In genomic region chr14:67426983-67427601, GRCh38 we compare ENCODE assay signal across 8 cellular contexts. TPM values are rescaled to one million over a fixed set of nuclear protein-coding genes. Genes with fewer than 3 reads are reported as not detected.
DNase-seq lines count a peak whose midpoint lies in the region; ATAC-seq and TF ChIP-seq lines count a peak whose summit lies in the region.

No MANE protein-coding gene starts in this region.

- H3K27ac Mint-ChIP-seq in activated naive CD8-positive, alpha-beta T cell treated with anti-CD3 and anti-CD28 coated beads, Interleukin-2, amount 50 U/mL, for 24 hours, result no peak overlapping the region

- H3K4me3 ChIP-seq in AG04449 (ENCODE audit: low read depth, low read length), result no peak overlapping the region
- H3K4me3 ChIP-seq in left ventricle myocardium inferior, result no peak overlapping the region

- H3K4me3 Mint-ChIP-seq in activated naive CD8-positive, alpha-beta T cell treated with anti-CD3 and anti-CD28 coated beads, Interleukin-2, amount 50 U/mL, for 24 hours, result no peak overlapping the region

- H3K27ac ChIP-seq in left ventricle myocardium inferior (replicated peaks), result no peak overlapping the region

- peaks cover 6% of the 10 kb centered on the region for H3K27me3 ChIP-seq in left ventricle myocardium inferior (ENCODE audit: low read depth)

- peaks cover 19% of the 10 kb centered on the region for H3K4me1 ChIP-seq in left ventricle myocardium inferior

- no peaks in the 10 kb centered on the region for H3K9me3 Mint-ChIP-seq in activated naive CD8-positive, alpha-beta T cell treated with anti-CD3 and anti-CD28 coated beads, Interleukin-2, amount 50 U/mL, for 24 hours

- H3K36me3 ChIP-seq in left ventricle myocardium inferior, result no peaks in the 10 kb centered on the region

- no peaks in the 10 kb centered on the region for H3K36me3 Mint-ChIP-seq in activated naive CD8-positive, alpha-beta T cell treated with anti-CD3 and anti-CD28 coated beads, Interleukin-2, amount 50 U/mL, for 24 hours (ENCODE audit: low read depth)

- H3K4me1 Mint-ChIP-seq in activated naive CD8-positive, alpha-beta T cell treated with anti-CD3 and anti-CD28 coated beads, Interleukin-2, amount 50 U/mL, for 24 hours, result peaks cover 2% of the 10 kb centered on the region

- peak; percentile 65 for ATAC-seq in GM18867 (IDR thresholded peaks at IDR 0.05; ENCODE audit: unreplicated experiment)
- peak; percentile 79 for ATAC-seq in activated naive CD8-positive, alpha-beta T cell treated with anti-CD3 and anti-CD28 coated beads, Interleukin-2, amount 50 U/mL, for 24 hours
- ATAC-seq in GM21786 (IDR thresholded peaks at IDR 0.05; ENCODE audit: unreplicated experiment), result no peak

- TF ChIP-seq CTCF in AG04449 (IDR thresholded peaks at IDR 0.05; ENCODE audit: insufficient read depth, low read length, missing control alignments) (peak; percentile 78), left ventricle myocardium inferior (IDR thresholded peaks at IDR 0.05; ENCODE audit: borderline replicate concordance) (peak; percentile 82)

- intact Hi-C loops in left ventricle myocardium inferior (cut with micrococcal nuclease), result loop anchor here (5.0 kb wide), 1 partner anchor 145 kb away; no protein-coding TSS in a partner anchor

- no peaks in the 10 kb centered on the region for H3K9me3 ChIP-seq in left ventricle myocardium inferior (replicated peaks)

- DNase-seq in AG04449 (ENCODE audit: low read depth, low spot score), result no peak
- DNase-seq in NCI-H1105 (lab: John Stamatoyannopoulos, UW), result peak; percentile 62
- DNase-seq in SW 1271 (lab: John Stamatoyannopoulos, UW), result peak; percentile 61 to 81
- DNase-seq in activated naive CD8-positive, alpha-beta T cell treated with anti-CD3 and anti-CD28 coated beads, Interleukin-2, amount 50 U/mL, for 24 hours, result peak; percentile 69
- peak; percentile 62 for DNase-seq in left ventricle myocardium inferior
- peak; percentile 78 for DNase-seq in retina

- CTCF ChIA-PET in AG04449 (lab: Yijun Ruan, JAX), result interaction anchor here (0.8 to 17.3 kb wide), 57 partner anchors 9 to 1068 kb away, joined by 3 to 582 read pairs (median 5); partner anchors contain the start of genes ARG2, ATP6V1D, EIF2S1 and PIGH

- peaks cover 15% of the 10 kb centered on the region for H3K27me3 Mint-ChIP-seq in activated naive CD8-positive, alpha-beta T cell treated with anti-CD3 and anti-CD28 coated beads, Interleukin-2, amount 50 U/mL, for 24 hours

- POLR2A ChIA-PET in AG04449 (lab: Yijun Ruan, JAX), result interaction anchor here (1.1 kb wide), 1 partner anchor 144 kb away, joined by 4 read pairs; no protein-coding TSS in a partner anchor

RNA-seq across cellular contexts. Expression of gene PLEK2, which starts 15.1 kb away (rescaled TPM):
- not detected for total RNA-seq in left ventricle myocardium inferior
